ENCODE assay signal across 20 cellular contexts in genomic region chr6:154891901-154892300, GRCh38.
"Had no signal": no experiment of that assay in that cellular context is flagged by ENCODE, and none has a peak within 500 bp of the region (broad histone marks: within the 10 kb centered on the region; RNA-seq: fewer than 3 reads in every experiment).

No MANE protein-coding gene starts in this region.

- H3K27me3 ChIP-seq: brain microvascular endothelial cell, esophagus muscularis mucosa, ovary, sigmoid colon, tibial artery had no signal

- H3K9me3 ChIP-seq: esophagus muscularis mucosa, mucosa of descending colon, ovary, psoas muscle, sigmoid colon, tibial artery had no signal

- ATAC-seq: activated CD8-positive, alpha-beta T cell treated with anti-CD3 and anti-CD28 coated beads, Interleukin-2, amount 10 ng/mL, durations not matched to agents 7 days and 5 days; mucosa of descending colon; naive thymus-derived CD4-positive, alpha-beta T cell; psoas muscle; SK-N-SH treated with all-trans-retinoic acid at 6 μM for 48 hours; stimulated activated naive CD8-positive, alpha-beta T cell treated with anti-CD3 and anti-CD28 coated beads, Interleukin-15, Interleukin-2, amounts not matched to agents 100 U/mL and 50 U/mL, for 24 hours; T-cell had no signal

- H3K4me3 ChIP-seq: coronary artery, esophagus muscularis mucosa, mucosa of descending colon, ovary, psoas muscle, sigmoid colon, tibial artery had no signal

- H3K36me3 ChIP-seq: brain microvascular endothelial cell, esophagus muscularis mucosa, ovary, sigmoid colon had no signal

- DNase-seq: activated CD4-positive, alpha-beta T cell treated with anti-CD3 and anti-CD28 coated beads, Interleukin-2, amount 10 ng/mL, durations not matched to agents 24 days and 14 days; activated CD8-positive, alpha-beta T cell treated with anti-CD3 and anti-CD28 coated beads, Interleukin-2, amount 10 ng/mL, durations not matched to agents 7 days and 5 days; activated naive CD4-positive, alpha-beta T cell treated with Interleukin-2 at 50 U/mL for 16 hours; activated naive CD8-positive, alpha-beta T cell treated with anti-CD3 and anti-CD28 coated beads, Interleukin-2, amount 10 ng/mL, durations not matched to agents 7 days and 5 days; activated T-cell treated with anti-CD3 and anti-CD28 coated beads, Interleukin-2, amount 50 U/mL, for 24 hours; brain microvascular endothelial cell; effector CD8-positive, alpha-beta T cell; mucosa of descending colon; naive thymus-derived CD4-positive, alpha-beta T cell; ovary; psoas muscle; sigmoid colon; stimulated activated CD4-positive, alpha-beta T cell treated with anti-CD3 and anti-CD28 coated beads, Interleukin-2, amount 100 ng/mL, for 24 hours; stimulated activated naive CD8-positive, alpha-beta T cell treated with anti-CD3 and anti-CD28 coated beads, Interleukin-15, Interleukin-2, amounts not matched to agents 100 U/mL and 50 U/mL, for 24 hours; substantia nigra; T-cell; tibial artery had no signal

- H3K27ac ChIP-seq: brain microvascular endothelial cell, coronary artery, esophagus muscularis mucosa, ovary, psoas muscle, sigmoid colon, tibial artery had no signal
